In the genomic region with DNA sequence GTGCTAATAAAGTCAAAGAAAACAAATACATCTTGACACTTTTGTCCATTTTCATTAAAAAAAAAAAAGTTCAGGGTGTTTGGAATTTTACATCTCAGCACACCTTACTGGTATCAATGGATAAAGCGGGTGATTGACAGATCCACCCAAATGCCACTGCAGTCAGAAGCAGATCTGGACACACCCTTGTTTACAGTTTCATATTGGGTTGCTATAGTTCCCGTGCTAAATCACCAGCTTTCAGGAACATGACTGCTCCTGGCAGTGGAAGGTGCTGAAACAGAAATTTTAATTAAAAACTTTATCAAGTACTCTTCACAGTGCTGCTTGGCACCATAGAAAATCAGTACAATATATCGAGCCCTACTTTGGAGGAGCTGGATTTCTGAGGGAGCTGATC, we compare ENCODE assay signal across 15 cellular contexts.
"Had no signal": no experiment of that assay in that cellular context is flagged by ENCODE, and none has a peak within 500 bp of the region (broad histone marks: within the 10 kb centered on the region; RNA-seq: fewer than 3 reads in every experiment).

No MANE protein-coding gene starts in this region.

- DNase-seq: activated CD4-positive, alpha-beta memory T cell treated with anti-CD3 and anti-CD28 coated beads, Interleukin-2, amount 10 ng/mL, durations not matched to agents 7 days and 5 days; activated CD4-positive, alpha-beta T cell treated with anti-CD3 and anti-CD28 coated beads for 4 hours; activated naive CD4-positive, alpha-beta T cell treated with anti-CD3 and anti-CD28 coated beads, Interleukin-2, amount 10 ng/mL, durations not matched to agents 7 days and 5 days; activated T-cell treated with anti-CD3 and anti-CD28 coated beads, Interleukin-2, amount 50 U/mL, for 24 hours; endodermal cell; glutamatergic neuron; immature natural killer cell; midbrain; pancreas; T-helper 2 cell; uterus had no signal

- H3K27me3 ChIP-seq: ascending aorta, pancreas, uterus had no signal

- H3K4me3 ChIP-seq: ascending aorta, lung, pancreas, uterus had no signal

- H3K36me3 ChIP-seq: ascending aorta, uterus had no signal

- H3K4me1 ChIP-seq: ascending aorta, pancreas, uterus had no signal

- H3K27ac ChIP-seq: ascending aorta, pancreas, uterus had no signal

- ATAC-seq: stimulated activated effector memory CD8-positive, alpha-beta T cell treated with anti-CD3 and anti-CD28 coated beads, Interleukin-12 subunit alpha, Interleukin-12 subunit beta, amount 100 ng/mL, for 72 hours; WTC11 had no signal

- H3K9me3 ChIP-seq: ascending aorta, pancreas, uterus had no signal
